ENCODE assay signal across 1 cellular context in genomic region chr1:94025383-94026340, GRCh38.
TF ChIP-seq lines count a peak whose summit lies in the region.

No MANE protein-coding gene starts in this region.

TF ChIP-seq in HepG2, 621 proteins besides CTCF, POLR2A, EP300 and RAD21 (continued from another document and continues in another):
- TF ChIP-seq ZNF407 (CRISPR knock-in tag; IDR thresholded peaks at IDR 0.05; ENCODE audit: not compliant biosample characterization) (no peak), ZNF609 (CRISPR knock-in tag; IDR thresholded peaks at IDR 0.05; ENCODE audit: borderline replicate concordance) (no peak), SAP130 (CRISPR knock-in tag; IDR thresholded peaks at IDR 0.05; ENCODE audit: low read depth) (0 out of 2 replicates have a peak, but pooled peaks have one; percentile 14), RNF219 (CRISPR knock-in tag; IDR thresholded peaks at IDR 0.05) (no peak), HOXA5 (CRISPR knock-in tag; IDR thresholded peaks at IDR 0.05) (0 out of 2 replicates have a peak, but pooled peaks have one; percentile 38), GATAD2A (CRISPR knock-in tag; IDR thresholded peaks at IDR 0.05) (no peak), RFX3 (CRISPR knock-in tag; IDR thresholded peaks at IDR 0.05) (no peak), ZNF710 (CRISPR knock-in tag; IDR thresholded peaks at IDR 0.05; ENCODE audit: borderline replicate concordance) (no peak), AHDC1 (CRISPR knock-in tag; IDR thresholded peaks at IDR 0.05; ENCODE audit: borderline replicate concordance) (no peak), NR3C1 (CRISPR knock-in tag; IDR thresholded peaks at IDR 0.05) (no peak), KLF6 (CRISPR knock-in tag; IDR thresholded peaks at IDR 0.05) (no peak), ZNF678 (CRISPR knock-in tag; IDR thresholded peaks at IDR 0.05) (no peak), ZNF224 (CRISPR knock-in tag; IDR thresholded peaks at IDR 0.05) (0 out of 2 replicates have a peak, but pooled peaks have one; percentile 45), SMC3 (IDR thresholded peaks at IDR 0.05; ENCODE audit: low read length) (peak; percentile 87), ARID5B (CRISPR knock-in tag; IDR thresholded peaks at IDR 0.05) (peak; percentile 45), ADNP (CRISPR knock-in tag; IDR thresholded peaks at IDR 0.05) (no peak), E2F2 (CRISPR knock-in tag; IDR thresholded peaks at IDR 0.05; ENCODE audit: borderline replicate concordance) (no peak), ZNF20 (CRISPR knock-in tag; IDR thresholded peaks at IDR 0.05) (no peak), STAG1 (CRISPR knock-in tag; IDR thresholded peaks at IDR 0.05) (peak; percentile 84), ZSCAN20 (CRISPR knock-in tag; IDR thresholded peaks at IDR 0.05; ENCODE audit: borderline replicate concordance) (no peak), KAT2B (IDR thresholded peaks at IDR 0.05; ENCODE audit: borderline replicate concordance, low read depth, low read length) (no peak), ATF7-NPFF (CRISPR knock-in tag; IDR thresholded peaks at IDR 0.05; ENCODE audit: low read depth) (no peak)
